ENCODE assay signal across 24 cellular contexts in genomic region chr3:46716461-46717441, GRCh38. TPM values are rescaled to one million over a fixed set of nuclear protein-coding genes. Genes with fewer than 3 reads are reported as not detected.
DNase-seq lines count a peak whose midpoint lies in the region; ATAC-seq and TF ChIP-seq lines count a peak whose summit lies in the region.
"Had no signal": no experiment of that assay in that cellular context is flagged by ENCODE, and none has a peak within 500 bp of the region (broad histone marks: within the 10 kb centered on the region; RNA-seq: fewer than 3 reads in every experiment).

No MANE protein-coding gene starts in this region.

- H3K4me1 ChIP-seq in DND-41 (ENCODE audit: insufficient read depth, low read length), result no peaks in the 10 kb centered on the region
- H3K4me1 ChIP-seq in OCI-LY7 (ENCODE audit: insufficient read depth, low read length, poor library complexity, severe bottlenecking), result no peaks in the 10 kb centered on the region
- no peaks in the 10 kb centered on the region for H3K4me1 ChIP-seq in foreskin keratinocyte
- H3K4me1 ChIP-seq: gastrocnemius medialis, uterus had no signal

- POLR2A ChIA-PET in activated CD4-positive, alpha-beta memory T cell treated with anti-CD3 and anti-CD28 coated beads for 36 hours (lab: Charles Lee), result no interaction called here
- POLR2A ChIA-PET in OCI-LY7 (lab: Charles Lee), result interaction anchor here (0.5 kb wide), 1 partner anchor 40 kb away, joined by 5 read pairs; no protein-coding TSS in a partner anchor

- no peaks in the 10 kb centered on the region for H3K36me3 Mint-ChIP-seq in activated CD4-positive, alpha-beta memory T cell treated with anti-CD3 and anti-CD28 coated beads for 36 hours
- H3K36me3 Mint-ChIP-seq: activated naive CD8-positive, alpha-beta T cell; naive thymus-derived CD8-positive, alpha-beta T cell had no signal

- H3K4me3 Mint-ChIP-seq in activated CD4-positive, alpha-beta memory T cell treated with anti-CD3 and anti-CD28 coated beads for 36 hours, result no peak overlapping the region
- H3K4me3 Mint-ChIP-seq: activated naive CD8-positive, alpha-beta T cell; activated T-helper 1 cell treated with anti-CD3 and anti-CD28 coated beads, Interleukin-12 subunit alpha, Interleukin-12 subunit beta, Interleukin-2, Interleukin-4 antibody, amounts not matched to agents 30 ng/mL and 10 ng/mL and 1 ng/mL, durations not matched to agents 14 hours and 24 hours and 36 hours; CD4-positive, alpha-beta memory T cell; naive thymus-derived CD8-positive, alpha-beta T cell had no signal

- H3K27me3 ChIP-seq in DND-41 (ENCODE audit: insufficient read depth, low read length, poor library complexity), result no peaks in the 10 kb centered on the region
- H3K27me3 ChIP-seq in foreskin keratinocyte, result peaks cover 36% of the 10 kb centered on the region
- H3K27me3 ChIP-seq: uterus had no signal

- H3K27ac ChIP-seq in DND-41 (ENCODE audit: low read length) (no peak overlapping the region), OCI-LY7 (ENCODE audit: low read depth, low read length, poor library complexity, severe bottlenecking) (no peak overlapping the region), foreskin keratinocyte (no peak overlapping the region)
- H3K27ac ChIP-seq: gastrocnemius medialis, KMS-11, uterus had no signal

- ATAC-seq in DND-41 (ENCODE audit: insufficient read depth, low read depth), result no peak
- ATAC-seq in left lobe of liver, result no peak
- ATAC-seq in foreskin keratinocyte, result no peak
- ATAC-seq: esophagus mucosa, gastrocnemius medialis had no signal

- no peaks in the 10 kb centered on the region for H3K79me2 ChIP-seq in DND-41 (ENCODE audit: insufficient read depth, low read length)
- H3K79me2 ChIP-seq in OCI-LY7 (ENCODE audit: insufficient read depth, low read depth, low read length), result no peaks in the 10 kb centered on the region

- TF ChIP-seq CTCF in DND-41 (IDR thresholded peaks at IDR 0.05; ENCODE audit: borderline replicate concordance, extremely low read depth, low read length, poor library complexity, severe bottlenecking) (no peak), OCI-LY7 (conservative IDR thresholded peaks at IDR 0.05; ENCODE audit: low read length) (no peak), foreskin keratinocyte (conservative IDR thresholded peaks at IDR 0.05) (no peak)

- H2AFZ ChIP-seq in DND-41 (ENCODE audit: low read depth, low read length), result no peak overlapping the region
- no peak overlapping the region for H2AFZ ChIP-seq in OCI-LY7 (ENCODE audit: low read length)

- no peak overlapping the region for H3K4me2 ChIP-seq in DND-41 (ENCODE audit: insufficient read depth, low read length)
- no peak overlapping the region for H3K4me2 ChIP-seq in OCI-LY7 (ENCODE audit: low read length)
- H3K4me2 ChIP-seq: KMS-11 had no signal

- H3K9me3 ChIP-seq in DND-41 (ENCODE audit: insufficient read depth, low read length, severe bottlenecking), result no peaks in the 10 kb centered on the region
- H3K9me3 ChIP-seq in OCI-LY7 (ENCODE audit: low read length), result no peaks in the 10 kb centered on the region
- H3K9me3 ChIP-seq: gastrocnemius medialis, uterus had no signal

- H3K4me3 ChIP-seq in DND-41 (ENCODE audit: low read depth in 1 of 2, low read length in 2 of 2) (no peak overlapping the region), OCI-LY7 (ENCODE audit: low read depth, low read length, poor library complexity, severe bottlenecking) (no peak overlapping the region)
- H3K4me3 ChIP-seq: gastrocnemius medialis, uterus had no signal

- intact Hi-C loops in activated CD4-positive, alpha-beta memory T cell treated with anti-CD3 and anti-CD28 coated beads for 36 hours (cut with micrococcal nuclease), result no loop called here
- intact Hi-C loops in OCI-LY7 (cut with micrococcal nuclease; ENCODE audit: unreplicated experiment), result no loop called here

- no peak overlapping the region for H3K27ac Mint-ChIP-seq in activated CD4-positive, alpha-beta memory T cell treated with anti-CD3 and anti-CD28 coated beads for 36 hours
- H3K27ac Mint-ChIP-seq: activated naive CD8-positive, alpha-beta T cell; activated T-helper 1 cell treated with anti-CD3 and anti-CD28 coated beads, Interleukin-12 subunit alpha, Interleukin-12 subunit beta, Interleukin-2, Interleukin-4 antibody, amounts not matched to agents 30 ng/mL and 10 ng/mL and 1 ng/mL, durations not matched to agents 14 hours and 24 hours and 36 hours had no signal

- peaks cover 5% of the 10 kb centered on the region for H3K27me3 Mint-ChIP-seq in activated CD4-positive, alpha-beta memory T cell treated with anti-CD3 and anti-CD28 coated beads for 36 hours

- no peaks in the 10 kb centered on the region for H3K9me2 ChIP-seq in OCI-LY7 (ENCODE audit: insufficient read depth, low read length)

- H3K9ac ChIP-seq in DND-41 (ENCODE audit: low read depth, low read length), result no peak overlapping the region
- H3K9ac ChIP-seq: KMS-11 had no signal

- H3K36me3 ChIP-seq in DND-41 (ENCODE audit: insufficient read depth, low read length) (no peaks in the 10 kb centered on the region), OCI-LY7 (ENCODE audit: insufficient read depth, low read length) (no peaks in the 10 kb centered on the region)
- H3K36me3 ChIP-seq: gastrocnemius medialis, uterus had no signal

- no TSS peak for BruUV-seq in OCI-LY7 (replicated peaks; lab: Mats Ljungman, UMichigan)

- peak; percentile 1 for DNase-seq in DND-41
- DNase-seq in activated CD4-positive, alpha-beta memory T cell treated with anti-CD3 and anti-CD28 coated beads for 36 hours, result peak; percentile 7
- DNase-seq in left lobe of liver (ENCODE audit: low spot score), result peak; percentile 33
- peak; percentile 13 for DNase-seq in stimulated activated CD8-positive, alpha-beta memory T cell treated with anti-CD3 and anti-CD28 coated beads, Interleukin-4, amount 100 ng/mL, for 48 hours
- no peak for DNase-seq in OCI-LY7 (ENCODE audit: low spot score)
- no peak for DNase-seq in foreskin keratinocyte
- DNase-seq in effector CD4-positive, alpha-beta T cell, result no peak
- DNase-seq: DMS153; effector memory CD4-positive, alpha-beta T cell; gastrocnemius medialis; mesenchymal stem cell; NCI-H146; NCI-H2171; substantia nigra; T1000; uterus had no signal

- H3K4me1 Mint-ChIP-seq in activated CD4-positive, alpha-beta memory T cell treated with anti-CD3 and anti-CD28 coated beads for 36 hours (ENCODE audit: low read depth), result no peaks in the 10 kb centered on the region

- CTCF ChIA-PET in activated CD4-positive, alpha-beta memory T cell treated with anti-CD3 and anti-CD28 coated beads for 36 hours (lab: Charles Lee), result interaction anchor here (0.7 to 1.8 kb wide), 3 partner anchors 13 to 193 kb away, joined by 3 to 5 read pairs (median 3); no protein-coding TSS in a partner anchor
- CTCF ChIA-PET in OCI-LY7 (lab: Charles Lee; ENCODE audit: unreplicated experiment), result interaction anchor here (0.5 kb wide), 1 partner anchor 184 kb away, joined by 4 read pairs; no protein-coding TSS in a partner anchor

- no peaks in the 10 kb centered on the region for H3K9me3 Mint-ChIP-seq in activated CD4-positive, alpha-beta memory T cell treated with anti-CD3 and anti-CD28 coated beads for 36 hours

- H4K20me1 ChIP-seq in DND-41 (ENCODE audit: insufficient read depth, low read length) (no peaks in the 10 kb centered on the region), OCI-LY7 (ENCODE audit: insufficient read depth, low read length) (no peaks in the 10 kb centered on the region)

RNA-seq across cellular contexts. Expression of gene PRSS50, which starts 0.9 kb away (rescaled TPM):
- not detected for total RNA-seq in activated CD4-positive, alpha-beta memory T cell treated with anti-CD3 and anti-CD28 coated beads for 36 hours
- total RNA-seq in left lobe of liver (0.13 TPM), OCI-LY7 (2022) (not detected in 2 replicates), foreskin keratinocyte (not detected in 2 replicates)
- not detected in 2 replicates for total RNA-seq in OCI-LY7 (2014; rRNA removed; shearing (Covaris generic))
- polyA plus RNA-seq in foreskin keratinocyte, result not detected in 2 replicates
- total RNA-seq: activated T-helper 1 cell treated with anti-CD3 and anti-CD28 coated beads, Interleukin-12 subunit alpha, Interleukin-12 subunit beta, Interleukin-2, Interleukin-4 antibody, amounts not matched to agents 30 ng/mL and 10 ng/mL and 1 ng/mL, durations not matched to agents 14 hours and 24 hours and 36 hours; CD4-positive, alpha-beta memory T cell; esophagus mucosa; gastrocnemius medialis; HT-29; naive thymus-derived CD8-positive, alpha-beta T cell had no signal
- polyA plus RNA-seq: CD4-positive, alpha-beta memory T cell; keratinocyte had no signal

RNA-seq across cellular contexts. Expression of gene TMIE, which starts 15.6 kb away (rescaled TPM):
- total RNA-seq in activated CD4-positive, alpha-beta memory T cell treated with anti-CD3 and anti-CD28 coated beads for 36 hours, result 1 to 10 TPM in 1 of 2 experiments, under 1 TPM in 1; 0.93 to 1.3 TPM
- total RNA-seq in left lobe of liver, result 0.33 TPM
- not detected in 2 replicates for total RNA-seq in OCI-LY7 (2014; rRNA removed; shearing (Covaris generic))
- total RNA-seq in OCI-LY7 (2022), result not detected in 2 replicates
- not detected in 2 replicates for total RNA-seq in foreskin keratinocyte
- polyA plus RNA-seq in foreskin keratinocyte, result 0.06 TPM in 1 of 2 replicates, not detected in the other
- total RNA-seq: activated T-helper 1 cell treated with anti-CD3 and anti-CD28 coated beads, Interleukin-12 subunit alpha, Interleukin-12 subunit beta, Interleukin-2, Interleukin-4 antibody, amounts not matched to agents 30 ng/mL and 10 ng/mL and 1 ng/mL, durations not matched to agents 14 hours and 24 hours and 36 hours had no signal

RNA-seq across cellular contexts. Expression of gene ALS2CL, which starts 23.3 kb away (rescaled TPM):
- 1 to 10 TPM; 4.0 to 4.3 TPM for total RNA-seq in activated CD4-positive, alpha-beta memory T cell treated with anti-CD3 and anti-CD28 coated beads for 36 hours
- total RNA-seq in left lobe of liver, result 24.2 TPM
- total RNA-seq in OCI-LY7 (2014; rRNA removed; shearing (Covaris generic)), result 0.15 and 0.28 TPM in 2 replicates
- total RNA-seq in OCI-LY7 (2022), result 0.07 TPM in 1 of 2 replicates, not detected in the other
- total RNA-seq in foreskin keratinocyte, result 32.3 and 39.6 TPM in 2 replicates
- polyA plus RNA-seq in foreskin keratinocyte, result 27.4 and 33.2 TPM in 2 replicates

Comparison
In these comparisons a context has a peak if more than half of its experiments do, and no peak if none do; other contexts are left out.
1. DNase-seq: peak in DND-41 (single experiment), activated CD4-positive, alpha-beta memory T cell treated with anti-CD3 and anti-CD28 coated beads for 36 hours (single experiment), left lobe of liver (single experiment) and stimulated activated CD8-positive, alpha-beta memory T cell treated with anti-CD3 and anti-CD28 coated beads, Interleukin-4, amount 100 ng/mL, for 48 hours (single experiment); none in OCI-LY7 (single experiment), foreskin keratinocyte (0 of 2) and effector CD4-positive, alpha-beta T cell (single experiment).